Comparison of ENCODE assay signal across 22 cellular contexts in the genomic region with DNA sequence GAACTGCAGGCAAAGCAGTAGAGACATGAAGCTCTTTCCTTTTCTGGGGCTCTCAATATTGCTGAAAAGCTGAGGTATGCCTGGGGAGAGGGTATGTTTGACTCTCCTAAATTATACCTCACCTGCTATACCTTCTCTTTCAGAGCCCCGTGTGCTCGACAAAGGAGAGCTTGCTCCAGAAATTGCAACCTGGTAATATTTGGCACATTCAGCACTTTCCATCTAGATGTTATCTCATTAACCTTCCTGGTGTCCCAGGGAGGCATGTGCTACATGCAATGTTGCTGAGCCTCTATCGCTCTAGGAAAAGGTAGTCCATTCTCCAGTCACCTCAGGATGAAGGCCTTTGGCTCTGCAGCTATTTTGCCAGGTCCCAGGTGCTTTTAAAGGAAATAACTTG.
"Had no signal": no experiment of that assay in that cellular context is flagged by ENCODE, and none has a peak within 500 bp of the region (broad histone marks: within the 10 kb centered on the region; RNA-seq: fewer than 3 reads in every experiment).

No MANE protein-coding gene starts in this region.

- H3K36me3 Mint-ChIP-seq: natural killer cell; neural progenitor cell; stimulated activated memory B cell treated with anti-CD40 and anti-IgM and Interleukin-4, amounts not matched to agents 10 μg/mL and 1 μg/mL and 100 μg/mL, for 72 hours had no signal

- ATAC-seq: gastrocnemius medialis; heart left ventricle; left lobe of liver; natural killer cell; psoas muscle; right cardiac atrium; stimulated activated memory B cell treated with anti-CD40 and anti-IgM and Interleukin-4, amounts not matched to agents 10 μg/mL and 1 μg/mL and 100 μg/mL, for 72 hours; upper lobe of right lung had no signal

- DNase-seq: cortex of kidney; effector CD4-positive, alpha-beta T cell; gastrocnemius medialis; heart left ventricle; kidney; natural killer cell; posterior cingulate gyrus; psoas muscle; right cardiac atrium; spleen; stimulated activated CD4-positive, alpha-beta T cell treated with anti-CD3 and anti-CD28 coated beads, Interleukin-4, amount 100 ng/mL, for 4 hours; transverse colon; upper lobe of right lung; uterus had no signal

- H3K4me1 Mint-ChIP-seq: memory B cell; natural killer cell; neural progenitor cell; stimulated activated memory B cell treated with anti-CD40 and anti-IgM and Interleukin-4, amounts not matched to agents 10 μg/mL and 1 μg/mL and 100 μg/mL, for 72 hours had no signal

- H3K9me3 Mint-ChIP-seq: natural killer cell; neural progenitor cell; stimulated activated naive CD8-positive, alpha-beta T cell treated with anti-CD3 and anti-CD28 coated beads, Interleukin-15, Interleukin-2, amounts not matched to agents 100 ng/mL and 50 ng/mL, for 24 hours had no signal

- H3K4me3 Mint-ChIP-seq: memory B cell; natural killer cell; neural progenitor cell; stimulated activated memory B cell treated with anti-CD40 and anti-IgM and Interleukin-4, amounts not matched to agents 10 μg/mL and 1 μg/mL and 100 μg/mL, for 72 hours; stimulated activated naive CD8-positive, alpha-beta T cell treated with anti-CD3 and anti-CD28 coated beads, Interleukin-15, Interleukin-2, amounts not matched to agents 100 ng/mL and 50 ng/mL, for 24 hours had no signal

- H3K27ac ChIP-seq: gastrocnemius medialis, heart left ventricle, hepatocyte, neural progenitor cell, psoas muscle, skin epidermis, spleen, suprapubic skin, transverse colon, upper lobe of right lung, uterus had no signal

- H3K27ac Mint-ChIP-seq: memory B cell; natural killer cell; neural progenitor cell; stimulated activated memory B cell treated with anti-CD40 and anti-IgM and Interleukin-4, amounts not matched to agents 10 μg/mL and 1 μg/mL and 100 μg/mL, for 72 hours; stimulated activated naive CD8-positive, alpha-beta T cell treated with anti-CD3 and anti-CD28 coated beads, Interleukin-15, Interleukin-2, amounts not matched to agents 100 ng/mL and 50 ng/mL, for 24 hours had no signal
